Comparison of ENCODE assay signal across 18 cellular contexts in the genomic region with DNA sequence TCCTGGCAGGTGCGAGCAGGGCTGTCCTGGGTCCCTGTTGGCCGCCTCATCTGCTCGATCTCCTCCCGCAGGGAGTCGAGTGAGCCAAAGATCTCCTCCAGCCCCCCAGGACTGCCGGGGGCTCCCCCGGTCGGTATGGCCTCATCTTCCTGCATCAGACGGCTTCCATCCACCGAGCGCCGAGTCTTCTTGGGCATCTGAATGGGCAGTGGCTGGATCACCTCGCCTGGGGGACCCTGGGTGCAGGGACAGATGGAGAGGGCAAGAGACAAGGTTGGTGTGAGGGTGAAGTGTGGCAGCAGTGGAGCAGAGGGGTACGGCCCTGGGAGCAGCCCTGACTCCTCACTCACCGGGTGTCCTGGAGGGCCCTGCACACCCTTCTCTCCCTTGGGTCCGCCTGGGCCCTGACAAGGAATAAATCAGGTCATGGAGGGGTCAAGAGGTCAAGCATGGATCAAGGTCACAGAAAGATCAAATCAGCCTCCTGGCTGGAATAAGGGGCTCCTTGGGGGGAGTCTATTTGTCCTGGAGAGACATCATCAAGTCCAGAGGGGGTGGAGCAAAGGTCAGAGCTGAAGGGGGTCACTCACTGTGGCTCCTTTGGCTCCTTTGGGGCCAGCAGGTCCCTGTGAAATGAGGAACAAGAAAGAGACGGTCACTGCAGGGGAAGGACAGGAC. TPM values are rescaled to one million over a fixed set of nuclear protein-coding genes. Genes with fewer than 3 reads are reported as not detected.
A peak's percentile ranks its signal among the peaks of the same experiment; 100 is the strongest.
DNase-seq lines count a peak whose midpoint lies in the region; ATAC-seq and TF ChIP-seq lines count a peak whose summit lies in the region.
"Had no signal": no experiment of that assay in that cellular context is flagged by ENCODE, and none has a peak within 500 bp of the region (broad histone marks: within the 10 kb centered on the region; RNA-seq: fewer than 3 reads in every experiment).

No MANE protein-coding gene starts in this region.

- no peaks in the 10 kb centered on the region for H3K27me3 ChIP-seq in WERI-Rb-1 (ENCODE audit: insufficient read depth, low read depth, severe bottlenecking)
- no peaks in the 10 kb centered on the region for H3K27me3 ChIP-seq in mesendoderm (ENCODE audit: insufficient read depth, low read length, poor library complexity)
- H3K27me3 ChIP-seq: SJCRH30 had no signal

- no peaks in the 10 kb centered on the region for H3K79me1 ChIP-seq in mesendoderm (ENCODE audit: low read length)

- H3K4me1 ChIP-seq in mesendoderm (ENCODE audit: control insufficient read depth, low read depth, low read length), result no peaks in the 10 kb centered on the region

- H2BK120ac ChIP-seq in mesendoderm (ENCODE audit: low read depth, low read length), result no peak overlapping the region

- no peaks in the 10 kb centered on the region for H3K9me3 ChIP-seq in WERI-Rb-1 (ENCODE audit: severe bottlenecking)
- H3K9me3 ChIP-seq: A549, SJCRH30 had no signal

- H3K9ac ChIP-seq in mesendoderm (ENCODE audit: low read length), result no peak overlapping the region

- H3K4me3 ChIP-seq in WERI-Rb-1 (ENCODE audit: low read depth, low read length) (no peak overlapping the region), mesendoderm (ENCODE audit: low read length) (no peak overlapping the region)
- H3K4me3 ChIP-seq: A549, SJCRH30 had no signal

- DNase-seq in 8988T (peak; percentile 13), WERI-Rb-1 (peak; percentile 9), mesenteric fat pad (ENCODE audit: low spot score) (peak; percentile 73), mesendoderm (no peak)
- DNase-seq in stimulated activated naive CD4-positive, alpha-beta T cell treated with Interleukin-2 at 50 U/mL for 16 hours (lab: John Stamatoyannopoulos, UW), result no peak
- DNase-seq: AML-193, GF-D8, HFFc6, NCI-H1048, NCI-H1436 treated with DMSO at 0.1 percent for 48 hours, NCI-H2029 treated with DMSO at 0.1 percent for 48 hours, NCI-H2171 treated with DMSO at 0.1 percent for 48 hours, NCI-H748 treated with DMSO at 0.1 percent for 48 hours, OCI-M1, SJCRH30 had no signal

- no peak overlapping the region for H2AK5ac ChIP-seq in mesendoderm (ENCODE audit: low read length)

- WGBS in mesendoderm (ENCODE audit: extremely low coverage, insufficient coverage, low lambda C conversion rate), result no CpG with 5 or more reads among the region's 17 CpGs

- H3K27ac ChIP-seq in WERI-Rb-1 (no peak overlapping the region), mesendoderm (ENCODE audit: low read depth, low read length) (no peak overlapping the region)
- H3K27ac ChIP-seq: A549, SJCRH30 had no signal

- no peak for ATAC-seq in GM19351 (IDR thresholded peaks at IDR 0.05; ENCODE audit: unreplicated experiment)
- ATAC-seq: A549 had no signal

- H3K23ac ChIP-seq in mesendoderm (ENCODE audit: low read length), result no peak overlapping the region

- no peak overlapping the region for H3K56ac ChIP-seq in mesendoderm (ENCODE audit: low read length)

- H3K36me3 ChIP-seq in WERI-Rb-1, result no peaks in the 10 kb centered on the region
- no peaks in the 10 kb centered on the region for H3K36me3 ChIP-seq in mesendoderm (ENCODE audit: control insufficient read depth, insufficient read depth, low read length)
- H3K36me3 ChIP-seq: SJCRH30 had no signal

- no peak overlapping the region for H2BK5ac ChIP-seq in mesendoderm (ENCODE audit: low read length)

- no peak overlapping the region for H2BK15ac ChIP-seq in mesendoderm (replicated peaks; ENCODE audit: low read depth)

- H3K18ac ChIP-seq in mesendoderm (ENCODE audit: low read length), result no peak overlapping the region

- no peak overlapping the region for H4K8ac ChIP-seq in mesendoderm (ENCODE audit: low read depth, low read length)

- no peak overlapping the region for H3K4ac ChIP-seq in mesendoderm (ENCODE audit: low read depth, low read length)

- no peaks in the 10 kb centered on the region for H3K79me2 ChIP-seq in mesendoderm (ENCODE audit: control insufficient read depth, insufficient read depth, low read length)

- no peak for TF ChIP-seq CTCF in WERI-Rb-1 (IDR thresholded peaks at IDR 0.05; ENCODE audit: low read depth, low read length)

- no peak overlapping the region for H4K5ac ChIP-seq in mesendoderm (ENCODE audit: low read length)

- no peak overlapping the region for H3K4me2 ChIP-seq in mesendoderm (ENCODE audit: low read length)
- H3K4me2 ChIP-seq: A549 had no signal

RNA-seq across cellular contexts. Expression of gene COL11A2, which starts 26.5 kb away (rescaled TPM):
- 0.67 TPM for total RNA-seq in mesenteric fat pad
- 0.52 TPM for polyA plus RNA-seq in mesendoderm (2013, experiment 1 of 2)
- 0.57 TPM for polyA plus RNA-seq in mesendoderm (2013, experiment 2 of 2)
- polyA plus RNA-seq: CD14-positive monocyte had no signal

RNA-seq across cellular contexts. Expression of gene RXRB, which starts 34.7 kb away (rescaled TPM):
- 35.8 TPM for total RNA-seq in mesenteric fat pad
- polyA plus RNA-seq in mesendoderm (2013, experiment 1 of 2), result 7.3 TPM
- 6.7 TPM for polyA plus RNA-seq in mesendoderm (2013, experiment 2 of 2)

RNA-seq across cellular contexts. Expression of gene SLC39A7, which starts 34.9 kb away (rescaled TPM):
- 109 TPM for total RNA-seq in mesenteric fat pad
- 44.7 TPM for polyA plus RNA-seq in mesendoderm (2013, experiment 1 of 2)
- 43.5 TPM for polyA plus RNA-seq in mesendoderm (2013, experiment 2 of 2)

RNA-seq across cellular contexts. Expression of gene HSD17B8, which starts 38.7 kb away (rescaled TPM):
- total RNA-seq in mesenteric fat pad, result 5.3 TPM
- polyA plus RNA-seq in mesendoderm (2013, experiment 1 of 2), result 2.1 TPM
- polyA plus RNA-seq in mesendoderm (2013, experiment 2 of 2), result 2.1 TPM

RNA-seq across cellular contexts. Expression of gene RING1, which starts 42.6 kb away (rescaled TPM):
- 32.6 TPM for total RNA-seq in mesenteric fat pad
- 25.9 TPM for polyA plus RNA-seq in mesendoderm (2013, experiment 1 of 2)
- 25.7 TPM for polyA plus RNA-seq in mesendoderm (2013, experiment 2 of 2)

Comparison
In these comparisons a context has a peak if more than half of its experiments do, and no peak if none do; other contexts are left out.
1. DNase-seq: peak in 8988T (single experiment), WERI-Rb-1 (single experiment) and mesenteric fat pad (single experiment); none in mesendoderm (single experiment) and stimulated activated naive CD4-positive, alpha-beta T cell treated with Interleukin-2 at 50 U/mL for 16 hours (single experiment).